In the genomic region with DNA sequence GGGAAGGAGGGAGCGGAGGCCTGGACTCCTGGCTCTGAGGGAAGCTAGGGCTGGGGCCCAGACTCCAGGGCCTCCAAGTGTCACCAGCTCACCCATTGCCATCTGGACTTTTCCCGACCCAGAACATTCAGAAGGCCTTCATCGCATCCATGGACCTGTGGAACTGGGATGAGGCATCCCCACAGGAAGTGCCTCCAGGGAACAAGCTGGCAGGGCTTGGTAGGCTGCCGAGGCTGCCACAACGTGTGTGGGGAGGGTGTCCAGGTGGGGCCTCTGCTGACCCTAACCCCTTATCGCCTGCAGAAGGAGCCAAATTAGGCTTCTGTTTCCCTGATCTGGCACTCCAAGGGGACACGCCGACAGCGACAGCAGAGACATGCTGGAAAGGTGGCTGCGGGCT, we compare ENCODE assay signal across 13 cellular contexts. TPM values are rescaled to one million over a fixed set of nuclear protein-coding genes. Genes with fewer than 3 reads are reported as not detected.
DNase-seq lines count a peak whose midpoint lies in the region; ATAC-seq, FAIRE-seq and TF ChIP-seq lines count a peak whose summit lies in the region.
"Had no signal": no experiment of that assay in that cellular context is flagged by ENCODE, and none has a peak within 500 bp of the region (broad histone marks: within the 10 kb centered on the region; RNA-seq: fewer than 3 reads in every experiment).

No MANE protein-coding gene starts in this region.

- TF ChIP-seq POLR2A in endothelial cell of umbilical vein (IDR thresholded peaks at IDR 0.05; ENCODE audit: low read depth, low read length), result no peak

- H3K4me3 ChIP-seq in cardiac muscle cell (no peak overlapping the region), left ventricle myocardium inferior (no peak overlapping the region), Panc1 (ENCODE audit: low read depth in 2 of 2, low read length in 2 of 2) (no peak overlapping the region), endothelial cell of umbilical vein (replicated peaks in 1 of 3; ENCODE audit: insufficient read depth in 1 of 3, low read depth in 1 of 3, low read length in 3 of 3) (no peak overlapping the region)

- H3K36me3 Mint-ChIP-seq in type B pancreatic cell, result no peaks in the 10 kb centered on the region

- no peaks in the 10 kb centered on the region for H3K79me2 ChIP-seq in endothelial cell of umbilical vein (ENCODE audit: control insufficient read depth, insufficient read depth, low read length)

- FAIRE-seq in endothelial cell of umbilical vein (lab: Jason Lieb, UNC), result peak; percentile 33
- FAIRE-seq: GM12891 had no signal

- peaks cover 2% of the 10 kb centered on the region for H3K27me3 Mint-ChIP-seq in type B pancreatic cell

- H3K36me3 ChIP-seq in cardiac muscle cell (peaks cover 6% of the 10 kb centered on the region), left ventricle myocardium inferior (peaks cover 12% of the 10 kb centered on the region), Panc1 (ENCODE audit: control insufficient read depth, insufficient read depth, low read length) (no peaks in the 10 kb centered on the region; the same call in 1 of the 2 replicates), endothelial cell of umbilical vein (ENCODE audit: control insufficient read depth in 2 of 2, extremely low read depth in 1 of 2, insufficient read depth in 2 of 2, low read length in 2 of 2) (peaks cover 0 to 8% of the 10 kb centered on the region in 2 experiments)

- H3K4me1 ChIP-seq in cardiac muscle cell (ENCODE audit: low read depth), result peaks cover 6% of the 10 kb centered on the region
- peaks cover 30% of the 10 kb centered on the region for H3K4me1 ChIP-seq in left ventricle myocardium inferior
- peaks cover 18% of the 10 kb centered on the region for H3K4me1 ChIP-seq in Panc1 (ENCODE audit: control insufficient read depth, insufficient read depth, low read length)
- peaks cover 18% of the 10 kb centered on the region for H3K4me1 ChIP-seq in endothelial cell of umbilical vein (ENCODE audit: control insufficient read depth, extremely low read depth, insufficient read depth, low read length)

- H3K27ac Mint-ChIP-seq in type B pancreatic cell, result no peak overlapping the region

- peak overlapping the region; percentile 15 for H2AFZ ChIP-seq in endothelial cell of umbilical vein (ENCODE audit: low read depth, low read length)

- DNase-seq in cardiac muscle cell (ENCODE audit: low read depth in 1 of 2, low spot score in 1 of 2) (no peak), left ventricle myocardium inferior (no peak), Panc1 (ENCODE audit: low read depth, low spot score) (no peak), endothelial cell of umbilical vein (ENCODE audit: low read depth, low spot score) (no peak), type B pancreatic cell (ENCODE audit: extremely low spot score, unreplicated experiment) (no peak), NCI-H1436 treated with DMSO at 0.1 percent for 48 hours (lab: John Stamatoyannopoulos, UW) (no peak), foreskin melanocyte (no peak)
- DNase-seq: aorta, COR-L47 had no signal

- dilution Hi-C loops in endothelial cell of umbilical vein (cut with MboI; ENCODE audit: extremely low pct_ligation_motif_present, low sequenced_read_pairs), result no loop called here

- H3K4me3 Mint-ChIP-seq in type B pancreatic cell, result peak overlapping the region; percentile 60

- no peaks in the 10 kb centered on the region for H3K9me1 ChIP-seq in endothelial cell of umbilical vein (replicated peaks; ENCODE audit: control insufficient read depth, extremely low read depth, insufficient read depth, low read length)

- H3K4me1 Mint-ChIP-seq in type B pancreatic cell (ENCODE audit: unreplicated experiment), result peaks cover 19% of the 10 kb centered on the region

- in situ Hi-C loops in Panc1 (cut with HindIII; ENCODE audit: low pct_unique_long_range_greater_than_20kb, low sequenced_read_pairs), result no loop called here

- intact Hi-C loops in left ventricle myocardium inferior (cut with micrococcal nuclease) (no loop called here), Panc1 (cut with micrococcal nuclease; ENCODE audit: unreplicated experiment) (no loop called here), endothelial cell of umbilical vein (cut with micrococcal nuclease) (no loop called here)

- ATAC-seq in Panc1, result no peak
- ATAC-seq in HG02623 (IDR thresholded peaks at IDR 0.05; ENCODE audit: unreplicated experiment), result no peak
- ATAC-seq: esophagus mucosa had no signal

- peak overlapping the region; percentile 31 for H3K27ac ChIP-seq in cardiac muscle cell
- H3K27ac ChIP-seq in left ventricle myocardium inferior (replicated peaks), result no peak overlapping the region
- 0 out of 2 replicates have a peak overlapping the region, but pooled peaks have one; percentile 5 for H3K27ac ChIP-seq in Panc1 (ENCODE audit: low read length)
- H3K27ac ChIP-seq in endothelial cell of umbilical vein (ENCODE audit: insufficient read depth, low read depth, low read length), result no peak overlapping the region

- no peaks in the 10 kb centered on the region for H4K20me1 ChIP-seq in endothelial cell of umbilical vein (replicated peaks; ENCODE audit: control insufficient read depth, extremely low read depth, insufficient read depth, low read length)

- no peak overlapping the region for H3K4me2 ChIP-seq in endothelial cell of umbilical vein (ENCODE audit: insufficient read depth, low read length)

- H3K9me3 Mint-ChIP-seq in type B pancreatic cell, result no peaks in the 10 kb centered on the region

- H3K9me3 ChIP-seq in cardiac muscle cell (ENCODE audit: low read depth) (no peaks in the 10 kb centered on the region), left ventricle myocardium inferior (replicated peaks) (no peaks in the 10 kb centered on the region), Panc1 (ENCODE audit: control insufficient read depth, insufficient read depth, low read depth, low read length) (no peaks in the 10 kb centered on the region), endothelial cell of umbilical vein (replicated peaks; ENCODE audit: control insufficient read depth, insufficient read depth, low read length) (no peaks in the 10 kb centered on the region)

- TF ChIP-seq CTCF in cardiac muscle cell (IDR thresholded peaks at IDR 0.05; ENCODE audit: low read depth, low read length) (no peak), left ventricle myocardium inferior (IDR thresholded peaks at IDR 0.05; ENCODE audit: borderline replicate concordance) (no peak), Panc1 (IDR thresholded peaks at IDR 0.05) (no peak), endothelial cell of umbilical vein (IDR thresholded peaks at IDR 0.05; ENCODE audit: extremely low read depth in 1 of 2, insufficient read depth in 1 of 2, low read depth in 1 of 2, low read length in 2 of 2) (no peak), type B pancreatic cell (conservative IDR thresholded peaks at IDR 0.05) (no peak)

- BruUV-seq in Panc1 (replicated peaks; lab: Mats Ljungman, UMichigan) (no TSS peak), endothelial cell of umbilical vein (replicated peaks; lab: Mats Ljungman, UMichigan) (no TSS peak)

- CTCF ChIA-PET in Panc1 (lab: Charles Lee) (interaction anchor here (0.7 kb wide), 1 partner anchor 84 kb away, joined by 7 read pairs; no protein-coding TSS in a partner anchor), endothelial cell of umbilical vein (lab: Charles Lee) (no interaction called here)

- H3K9ac ChIP-seq in endothelial cell of umbilical vein (replicated peaks; ENCODE audit: extremely low read depth, insufficient read depth, low read length), result no peak overlapping the region

- POLR2A ChIA-PET in Panc1 (lab: Charles Lee) (interaction anchor here (0.6 kb wide), 1 partner anchor 10 kb away, joined by 14 read pairs; no protein-coding TSS in a partner anchor), endothelial cell of umbilical vein (lab: Charles Lee) (no interaction called here)

- H3K27me3 ChIP-seq in cardiac muscle cell (no peaks in the 10 kb centered on the region), left ventricle myocardium inferior (ENCODE audit: low read depth) (no peaks in the 10 kb centered on the region), Panc1 (ENCODE audit: control insufficient read depth, insufficient read depth, low read length) (no peaks in the 10 kb centered on the region), endothelial cell of umbilical vein (ENCODE audit: control insufficient read depth in 2 of 2, insufficient read depth in 2 of 2, low read length in 2 of 2) (no peaks in the 10 kb centered on the region)

RNA-seq across cellular contexts. Expression of a gene that starts 0.8 kb away (rescaled TPM):
- total RNA-seq in cardiac muscle cell (1.1 and 3.1 TPM in 2 replicates), left ventricle myocardium inferior (0.33 TPM), Panc1 (2021; ENCODE audit: unreplicated experiment) (2.8 TPM), endothelial cell of umbilical vein (0.95 and 1.5 TPM in 2 replicates), type B pancreatic cell (ENCODE audit: low replicate concordance) (1.1 TPM in 2 replicates)
- polyA plus RNA-seq in cardiac muscle cell (3.1 and 4.0 TPM in 2 replicates), endothelial cell of umbilical vein (1.0 and 2.1 TPM in 2 replicates)
- polyA plus RNA-seq in Panc1 (2012; ENCODE audit: insufficient read length), result 3.5 TPM
- 0.36 and 0.82 TPM in 2 replicates for polyA plus RNA-seq in endothelial cell of umbilical vein (2011; cell fraction: cytosol; rRNA removed)
- 0.14 and 0.32 TPM in 2 replicates for polyA plus RNA-seq in endothelial cell of umbilical vein (2011; cell fraction: nucleus; rRNA removed)
- 0.40 and 0.61 TPM in 2 replicates for polyA plus RNA-seq in endothelial cell of umbilical vein (2012)
- polyA minus RNA-seq in endothelial cell of umbilical vein, result not detected in 2 replicates
- not detected for polyA minus RNA-seq in endothelial cell of umbilical vein (2011; cell fraction: cytosol; rRNA and poly(A)+ RNA removed)
- polyA minus RNA-seq in endothelial cell of umbilical vein (2011; cell fraction: nucleus; rRNA and poly(A)+ RNA removed), result not detected in 2 replicates

RNA-seq across cellular contexts. Expression of a gene that starts 5.8 kb away (rescaled TPM):
- total RNA-seq in cardiac muscle cell (817 and 1,352 TPM in 2 replicates), left ventricle myocardium inferior (1,365 TPM), Panc1 (2021; ENCODE audit: unreplicated experiment) (835 TPM), endothelial cell of umbilical vein (300 and 327 TPM in 2 replicates), type B pancreatic cell (ENCODE audit: low replicate concordance) (408 and 544 TPM in 2 replicates)
- polyA plus RNA-seq in cardiac muscle cell (1,159 and 1,609 TPM in 2 replicates), endothelial cell of umbilical vein (692 and 759 TPM in 2 replicates)
- 771 TPM for polyA plus RNA-seq in Panc1 (2012; ENCODE audit: insufficient read length)
- polyA plus RNA-seq in endothelial cell of umbilical vein (2011; cell fraction: cytosol; rRNA removed), result 721 and 850 TPM in 2 replicates
- polyA plus RNA-seq in endothelial cell of umbilical vein (2011; cell fraction: nucleus; rRNA removed), result 176 and 236 TPM in 2 replicates
- 564 and 590 TPM in 2 replicates for polyA plus RNA-seq in endothelial cell of umbilical vein (2012)
- 349 and 385 TPM in 2 replicates for polyA minus RNA-seq in endothelial cell of umbilical vein
- 195 TPM for polyA minus RNA-seq in endothelial cell of umbilical vein (2011; cell fraction: cytosol; rRNA and poly(A)+ RNA removed)
- 33.5 and 36.0 TPM in 2 replicates for polyA minus RNA-seq in endothelial cell of umbilical vein (2011; cell fraction: nucleus; rRNA and poly(A)+ RNA removed)

RNA-seq across cellular contexts. Expression of a gene that starts 13.5 kb away (rescaled TPM):
- total RNA-seq in cardiac muscle cell (128 and 146 TPM in 2 replicates), left ventricle myocardium inferior (52.7 TPM), Panc1 (2021; ENCODE audit: unreplicated experiment) (180 TPM), endothelial cell of umbilical vein (97.3 and 99.2 TPM in 2 replicates), type B pancreatic cell (ENCODE audit: low replicate concordance) (79.6 and 84.9 TPM in 2 replicates)
- polyA plus RNA-seq in cardiac muscle cell (161 and 170 TPM in 2 replicates), endothelial cell of umbilical vein (78.3 and 81.4 TPM in 2 replicates)
- polyA plus RNA-seq in Panc1 (2012; ENCODE audit: insufficient read length), result 207 TPM
- 62.7 and 68.7 TPM in 2 replicates for polyA plus RNA-seq in endothelial cell of umbilical vein (2011; cell fraction: cytosol; rRNA removed)
- 33.0 and 34.5 TPM in 2 replicates for polyA plus RNA-seq in endothelial cell of umbilical vein (2011; cell fraction: nucleus; rRNA removed)
- polyA plus RNA-seq in endothelial cell of umbilical vein (2012), result 58.0 and 68.5 TPM in 2 replicates
- polyA minus RNA-seq in endothelial cell of umbilical vein, result 20.9 and 23.2 TPM in 2 replicates
- 46.9 TPM for polyA minus RNA-seq in endothelial cell of umbilical vein (2011; cell fraction: cytosol; rRNA and poly(A)+ RNA removed)
- 10.0 and 11.0 TPM in 2 replicates for polyA minus RNA-seq in endothelial cell of umbilical vein (2011; cell fraction: nucleus; rRNA and poly(A)+ RNA removed)

RNA-seq across cellular contexts. Expression of a gene that starts 24.0 kb away (rescaled TPM):
- total RNA-seq in cardiac muscle cell (1.2 TPM in 1 of 2 replicates, not detected in the other), left ventricle myocardium inferior (not detected), Panc1 (2021; ENCODE audit: unreplicated experiment) (0.67 TPM), endothelial cell of umbilical vein (not detected in 2 replicates), type B pancreatic cell (ENCODE audit: low replicate concordance) (4.4 and 5.1 TPM in 2 replicates)
- polyA plus RNA-seq in cardiac muscle cell (0.67 and 1.4 TPM in 2 replicates), endothelial cell of umbilical vein (0.13 TPM in 1 of 2 replicates, not detected in the other)
- 3.1 TPM for polyA plus RNA-seq in Panc1 (2012; ENCODE audit: insufficient read length)
- polyA plus RNA-seq in endothelial cell of umbilical vein (2011; cell fraction: cytosol; rRNA removed), result 0.06 TPM in 1 of 2 replicates, not detected in the other
- 0.22 TPM in 1 of 2 replicates, not detected in the other for polyA plus RNA-seq in endothelial cell of umbilical vein (2011; cell fraction: nucleus; rRNA removed)
- not detected in 2 replicates for polyA plus RNA-seq in endothelial cell of umbilical vein (2012)
- not detected in 2 replicates for polyA minus RNA-seq in endothelial cell of umbilical vein
- polyA minus RNA-seq in endothelial cell of umbilical vein (2011; cell fraction: cytosol; rRNA and poly(A)+ RNA removed), result not detected
- polyA minus RNA-seq in endothelial cell of umbilical vein (2011; cell fraction: nucleus; rRNA and poly(A)+ RNA removed), result not detected in 2 replicates
- total RNA-seq: aorta, HT1080 had no signal

RNA-seq across cellular contexts. Expression of a gene that starts 29.8 kb away (rescaled TPM):
- 17.2 and 20.5 TPM in 2 replicates for total RNA-seq in cardiac muscle cell
- polyA plus RNA-seq in cardiac muscle cell, result 25.5 and 29.6 TPM in 2 replicates
- 3.7 TPM for total RNA-seq in left ventricle myocardium inferior
- 23.2 TPM for total RNA-seq in Panc1 (2021; ENCODE audit: unreplicated experiment)
- polyA plus RNA-seq in Panc1 (2012; ENCODE audit: insufficient read length), result 24.8 TPM
- 17.5 and 19.0 TPM in 2 replicates for total RNA-seq in endothelial cell of umbilical vein
- polyA plus RNA-seq in endothelial cell of umbilical vein, result 8.9 and 9.2 TPM in 2 replicates
- polyA plus RNA-seq in endothelial cell of umbilical vein (2011; cell fraction: cytosol; rRNA removed), result 5.0 and 6.7 TPM in 2 replicates
- 53.9 and 55.6 TPM in 2 replicates for polyA plus RNA-seq in endothelial cell of umbilical vein (2011; cell fraction: nucleus; rRNA removed)
- polyA plus RNA-seq in endothelial cell of umbilical vein (2012), result 8.7 and 9.3 TPM in 2 replicates
- 5.8 and 6.6 TPM in 2 replicates for polyA minus RNA-seq in endothelial cell of umbilical vein
- 13.5 TPM for polyA minus RNA-seq in endothelial cell of umbilical vein (2011; cell fraction: cytosol; rRNA and poly(A)+ RNA removed)
- polyA minus RNA-seq in endothelial cell of umbilical vein (2011; cell fraction: nucleus; rRNA and poly(A)+ RNA removed), result 7.8 and 9.9 TPM in 2 replicates
- 19.5 and 42.6 TPM in 2 replicates for total RNA-seq in type B pancreatic cell (ENCODE audit: low replicate concordance)

Comparison
In these comparisons a context has a peak if more than half of its experiments do, and no peak if none do; other contexts are left out.
1. H3K27ac ChIP-seq: peak in cardiac muscle cell (single experiment) and Panc1 (single experiment); none in left ventricle myocardium inferior (single experiment) and endothelial cell of umbilical vein (single experiment).